In the genomic region with DNA sequence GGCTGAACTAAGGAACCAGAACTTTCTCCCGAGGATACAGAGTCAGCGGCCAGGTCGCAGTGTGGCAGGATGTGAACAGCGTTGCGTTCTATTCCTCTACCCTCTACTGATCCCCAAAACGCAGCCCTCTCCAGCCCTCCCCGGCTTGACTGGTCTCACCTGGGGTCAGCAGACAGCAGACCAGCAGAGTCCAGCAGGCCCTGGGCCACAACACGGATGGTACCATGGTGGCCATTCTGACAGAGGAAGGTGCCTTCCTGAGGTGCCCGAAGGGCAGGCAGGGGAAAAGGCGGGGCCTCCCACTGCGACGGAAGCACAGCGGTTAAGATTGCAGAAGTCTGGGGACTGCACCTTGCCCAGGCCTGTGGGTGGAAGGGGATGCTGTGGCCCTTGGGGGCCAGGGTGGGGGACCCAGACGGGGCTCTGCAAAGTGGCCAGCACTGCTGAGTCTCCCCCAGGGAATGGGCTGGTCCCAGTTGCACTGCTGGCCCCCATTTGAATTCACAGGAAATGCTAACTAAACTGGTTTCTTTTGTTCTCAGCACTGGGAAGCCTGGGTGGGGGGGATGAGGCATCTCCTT, we compare ENCODE assay signal across 8 cellular contexts. TPM values are rescaled to one million over a fixed set of nuclear protein-coding genes. Genes with fewer than 3 reads are reported as not detected.
DNase-seq lines count a peak whose midpoint lies in the region; ATAC-seq, FAIRE-seq and TF ChIP-seq lines count a peak whose summit lies in the region.

A gene with protein sequence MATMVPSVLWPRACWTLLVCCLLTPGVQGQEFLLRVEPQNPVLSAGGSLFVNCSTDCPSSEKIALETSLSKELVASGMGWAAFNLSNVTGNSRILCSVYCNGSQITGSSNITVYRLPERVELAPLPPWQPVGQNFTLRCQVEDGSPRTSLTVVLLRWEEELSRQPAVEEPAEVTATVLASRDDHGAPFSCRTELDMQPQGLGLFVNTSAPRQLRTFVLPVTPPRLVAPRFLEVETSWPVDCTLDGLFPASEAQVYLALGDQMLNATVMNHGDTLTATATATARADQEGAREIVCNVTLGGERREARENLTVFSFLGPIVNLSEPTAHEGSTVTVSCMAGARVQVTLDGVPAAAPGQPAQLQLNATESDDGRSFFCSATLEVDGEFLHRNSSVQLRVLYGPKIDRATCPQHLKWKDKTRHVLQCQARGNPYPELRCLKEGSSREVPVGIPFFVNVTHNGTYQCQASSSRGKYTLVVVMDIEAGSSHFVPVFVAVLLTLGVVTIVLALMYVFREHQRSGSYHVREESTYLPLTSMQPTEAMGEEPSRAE (minus strand): TSS at position 245 of the 581 bp plus-strand sequence. CDS start 10 bp downstream, at position 235.

- TF ChIP-seq POLR2A in gastroesophageal sphincter (IDR thresholded peaks at IDR 0.05): no peak
- TF ChIP-seq POLR2A in breast epithelium (IDR thresholded peaks at IDR 0.05): no peak
- no peak for TF ChIP-seq POLR2A in H54 (IDR thresholded peaks at IDR 0.05; ENCODE audit: low read depth, low read length)

- intact Hi-C loops in colonic mucosa (cut with DNase I): loop anchor here (5.0 kb wide), 1 partner anchor 43 kb away; a partner anchor contains a TSS
- intact Hi-C loops in breast epithelium (cut with DNase I; ENCODE audit: low total_unique reads): no loop called here

- FAIRE-seq in H54 (lab: Jason Lieb, UNC): no peak

- TF ChIP-seq CTCF in colonic mucosa (IDR thresholded peaks at IDR 0.05): no peak
- TF ChIP-seq CTCF in gastroesophageal sphincter (IDR thresholded peaks at IDR 0.05): no peak
- TF ChIP-seq CTCF in breast epithelium (IDR thresholded peaks at IDR 0.05): no peak

- H3K4me3 ChIP-seq in colonic mucosa (peak within 1 kb of the TSS; percentile 14), gastroesophageal sphincter (no peak within 1 kb of the TSS), breast epithelium (peak within 1 kb of the TSS in 1 of 3 donors; percentile 11)

- H3K4me1 ChIP-seq in colonic mucosa (no peaks in the 10 kb centered on the region), gastroesophageal sphincter (peaks cover 0 to 14% (median under 1%) of the 10 kb centered on the region in 3 donors), breast epithelium (no peaks in the 10 kb centered on the region)

- H3K27ac ChIP-seq in colonic mucosa (peak within 1 kb of the TSS; percentile 33), gastroesophageal sphincter (no peak within 1 kb of the TSS), breast epithelium (no peak within 1 kb of the TSS)

- DNase-seq in ELF-1 (ENCODE audit: low read depth, low spot score) (peak; percentile 12), T-helper 9 cell (peak; percentile 34), colonic mucosa (peak; percentile 33), breast epithelium (ENCODE audit: low spot score in 2 of 2) (no peak), H54 (ENCODE audit: insufficient read length, low spot score) (no peak)
- DNase-seq in stimulated activated CD4-positive, alpha-beta T cell treated with anti-CD3 and anti-CD28 coated beads, Interleukin-1b, Interleukin-23, amount 100 ng/mL, for 24 hours (ENCODE audit: low read depth in 4 of 4, low spot score in 1 of 4): peak; percentile 26 to 56 (median 36)

- ATAC-seq in HG02759 (IDR thresholded peaks at IDR 0.05; ENCODE audit: unreplicated experiment) (peak; percentile 79), gastroesophageal sphincter (no peak)

- WGBS in gastroesophageal sphincter (ENCODE audit: low coverage in 1 of 2), 2 donors: 81% methylated on average over 5 of the region's 14 CpGs; no CpG with 5 or more reads in 1 of the 2 donors

- no peak for TF ChIP-seq EP300 in gastroesophageal sphincter (IDR thresholded peaks at IDR 0.05)

- no peaks in the 10 kb centered on the region for H3K36me3 ChIP-seq in colonic mucosa
- no peaks in the 10 kb centered on the region for H3K36me3 ChIP-seq in gastroesophageal sphincter
- H3K36me3 ChIP-seq in breast epithelium: no peaks in the 10 kb centered on the region

- H3K9me3 ChIP-seq in colonic mucosa: no peaks in the 10 kb centered on the region
- H3K9me3 ChIP-seq in gastroesophageal sphincter: no peaks in the 10 kb centered on the region
- no peaks in the 10 kb centered on the region for H3K9me3 ChIP-seq in breast epithelium

- H3K27me3 ChIP-seq in colonic mucosa (no peaks in the 10 kb centered on the region), gastroesophageal sphincter (no peaks in the 10 kb centered on the region), breast epithelium (no peaks in the 10 kb centered on the region)

- H3K9ac ChIP-seq in colonic mucosa (ENCODE audit: low read depth in 2 of 2, low read length in 2 of 2): peak within 1 kb of the TSS; percentile 4 to 67

RNA-seq across cellular contexts. Expression of the gene that starts here (rescaled TPM):
- total RNA-seq in colonic mucosa (10 to 100 TPM; 27.2 to 31.8 TPM), gastroesophageal sphincter (1 to 10 TPM; 3.4 to 9.3 (median 5.6) TPM), breast epithelium (10 to 100 TPM in 1 of 3 donors, 1 to 10 TPM in 2; 5.9 to 10.1 (median 7.9) TPM)

Comparison
In these comparisons a context has a peak if more than half of its experiments do, and no peak if none do; other contexts are left out.
1. DNase-seq: peak in ELF-1 (single experiment), T-helper 9 cell (single experiment), colonic mucosa (single experiment) and stimulated activated CD4-positive, alpha-beta T cell treated with anti-CD3 and anti-CD28 coated beads, Interleukin-1b, Interleukin-23, amount 100 ng/mL, for 24 hours (4 of 4); none in breast epithelium (0 of 2) and H54 (single experiment).